Comparison of ENCODE assay signal across 21 cellular contexts in the genomic region with DNA sequence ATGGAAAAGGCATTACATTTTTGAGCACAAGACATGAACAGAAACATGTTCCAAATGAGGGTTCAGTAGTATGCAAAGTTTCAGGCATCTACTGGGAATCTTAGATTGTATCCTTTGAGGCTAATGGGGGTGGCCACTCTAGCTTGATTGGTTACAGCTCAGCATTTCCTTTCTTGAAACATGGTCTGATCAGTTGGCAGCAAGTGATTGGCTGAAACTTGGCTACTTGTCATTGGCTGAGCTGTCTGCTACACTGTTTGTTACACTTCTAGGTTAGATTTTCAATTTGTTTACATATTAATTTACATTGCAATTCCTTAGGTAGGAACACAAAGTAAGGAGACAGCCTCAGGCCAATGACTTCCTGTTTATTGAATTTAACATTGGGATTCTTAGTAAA.
"Had no signal": no experiment of that assay in that cellular context is flagged by ENCODE, and none has a peak within 500 bp of the region (broad histone marks: within the 10 kb centered on the region; RNA-seq: fewer than 3 reads in every experiment).

No MANE protein-coding gene starts in this region.

- DNase-seq: Kasumi-1, NCI-H1092, NCI-H1105 treated with DMSO at 0.1 percent for 48 hours, NCI-H1417 treated with DMSO at 0.1 percent for 48 hours, NCI-H146, NCI-H1694 treated with DMSO at 0.1 percent for 48 hours, NCI-H1930, NCI-H2081, NCI-H2107, NCI-H2227 treated with DMSO at 0.1 percent for 48 hours, NCI-H510A, NCI-H524 treated with DMSO at 0.1 percent for 48 hours, NCI-H69, NCI-H774, RPMI8226, SHP77, SK-N-SH had no signal

- H3K4me2 ChIP-seq: KMS-11, SK-N-SH had no signal

- H3K9ac ChIP-seq: KMS-11, SK-N-SH had no signal

- H3K9me3 ChIP-seq: SK-N-SH had no signal

- H3K27ac ChIP-seq: KMS-11 had no signal

- H3K36me3 Mint-ChIP-seq: IgD-negative memory B cell had no signal

- H3K4me3 Mint-ChIP-seq: IgD-negative memory B cell had no signal

- H3K4me3 ChIP-seq: K562 had no signal

- ATAC-seq: K562 had no signal

- FAIRE-seq: K562, RCC 7860 had no signal

- H3K27me3 Mint-ChIP-seq: IgD-negative memory B cell had no signal

- H3K27ac Mint-ChIP-seq: IgD-negative memory B cell had no signal
